ENCODE assay signal across 1 cellular context in genomic region chr19:609001-609340, GRCh38.
TF ChIP-seq lines count a peak whose summit lies in the region.

No MANE protein-coding gene starts in this region.

TF ChIP-seq in K562, 482 proteins besides CTCF, POLR2A, EP300 and RAD21:
- TF ChIP-seq POLR2G (IDR thresholded peaks at IDR 0.05; ENCODE audit: low read depth, low read length) (0 out of 2 replicates have a peak, but pooled peaks have one; percentile 20), NFIC (IDR thresholded peaks at IDR 0.05) (peak; percentile 71), POLR2AphosphoS5 (IDR thresholded peaks at IDR 0.05; ENCODE audit: control insufficient read depth, insufficient read depth, low read depth, low read length) (no peak)
- TF ChIP-seq, protein P1, sequence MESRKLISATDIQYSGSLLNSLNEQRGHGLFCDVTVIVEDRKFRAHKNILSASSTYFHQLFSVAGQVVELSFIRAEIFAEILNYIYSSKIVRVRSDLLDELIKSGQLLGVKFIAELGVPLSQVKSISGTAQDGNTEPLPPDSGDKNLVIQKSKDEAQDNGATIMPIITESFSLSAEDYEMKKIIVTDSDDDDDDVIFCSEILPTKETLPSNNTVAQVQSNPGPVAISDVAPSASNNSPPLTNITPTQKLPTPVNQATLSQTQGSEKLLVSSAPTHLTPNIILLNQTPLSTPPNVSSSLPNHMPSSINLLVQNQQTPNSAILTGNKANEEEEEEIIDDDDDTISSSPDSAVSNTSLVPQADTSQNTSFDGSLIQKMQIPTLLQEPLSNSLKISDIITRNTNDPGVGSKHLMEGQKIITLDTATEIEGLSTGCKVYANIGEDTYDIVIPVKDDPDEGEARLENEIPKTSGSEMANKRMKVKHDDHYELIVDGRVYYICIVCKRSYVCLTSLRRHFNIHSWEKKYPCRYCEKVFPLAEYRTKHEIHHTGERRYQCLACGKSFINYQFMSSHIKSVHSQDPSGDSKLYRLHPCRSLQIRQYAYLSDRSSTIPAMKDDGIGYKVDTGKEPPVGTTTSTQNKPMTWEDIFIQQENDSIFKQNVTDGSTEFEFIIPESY (CRISPR knock-in tag; IDR thresholded peaks at IDR 0.05): peak; percentile 31; the same call in 1 of the 2 replicates
